ENCODE assay signal across 8 cellular contexts in the genomic region with DNA sequence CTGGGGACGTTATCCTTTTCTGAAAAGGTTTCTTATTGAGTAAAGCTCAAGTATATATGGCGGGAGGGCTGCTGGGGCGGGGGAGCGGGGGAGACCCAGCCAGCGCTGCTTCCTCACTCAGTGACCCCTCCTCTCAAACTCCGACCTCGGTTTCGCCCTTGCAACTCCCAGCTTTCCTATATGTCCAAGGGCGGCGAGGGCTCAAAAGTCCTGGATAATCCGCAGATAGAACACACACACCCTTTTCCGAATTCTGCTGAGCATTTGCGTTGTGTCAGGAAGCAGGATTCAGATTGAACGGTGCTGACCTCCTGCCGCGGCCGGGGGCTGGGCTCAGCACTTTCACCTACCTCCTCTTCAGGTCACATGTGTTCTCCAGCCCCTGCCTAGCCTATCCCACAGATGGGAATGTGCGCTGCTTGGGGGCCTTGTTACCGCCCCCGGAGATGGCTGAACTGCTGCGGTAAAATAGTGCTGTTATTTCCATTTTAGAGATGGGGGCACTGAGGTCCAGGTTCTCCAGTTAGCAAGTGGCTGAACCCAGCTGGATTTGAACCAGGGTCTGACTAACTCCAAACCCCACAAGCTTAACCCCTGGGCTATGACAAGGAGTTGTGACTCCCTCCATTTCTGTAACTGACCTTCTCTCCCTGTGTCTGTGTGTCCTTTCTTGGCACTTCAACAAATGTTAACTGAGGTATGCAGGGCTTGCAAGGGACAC. TPM values are rescaled to one million over a fixed set of nuclear protein-coding genes. Genes with fewer than 3 reads are reported as not detected.
DNase-seq lines count a peak whose midpoint lies in the region; ATAC-seq, FAIRE-seq and TF ChIP-seq lines count a peak whose summit lies in the region.

No MANE protein-coding gene starts in this region.

- H3K4me3 ChIP-seq in keratinocyte (ENCODE audit: control insufficient read depth in 2 of 3, extremely low read depth in 1 of 3, insufficient read depth in 2 of 3, low read depth in 1 of 3, low read length in 3 of 3) (peak overlapping the region; percentile 47 to 94 (median 90)), tibial artery (peak overlapping the region; percentile 93 to 99)

- H3K9me3 Mint-ChIP-seq in activated naive CD4-positive, alpha-beta T cell treated with anti-CD3 and anti-CD28 coated beads for 36 hours, result no peaks in the 10 kb centered on the region
- no peaks in the 10 kb centered on the region for H3K9me3 Mint-ChIP-seq in activated T-helper 1 cell treated with anti-CD3 and anti-CD28 coated beads, Interleukin-12 subunit alpha, Interleukin-12 subunit beta, Interleukin-2, Interleukin-4 antibody, amounts not matched to agents 30 ng/mL and 10 ng/mL and 1 ng/mL, durations not matched to agents 14 hours and 24 hours and 36 hours

- H4K20me1 ChIP-seq in keratinocyte (ENCODE audit: control insufficient read depth, extremely low read depth, insufficient read depth, low read length), result peaks cover 12% of the 10 kb centered on the region

- H3K36me3 ChIP-seq in keratinocyte (ENCODE audit: control insufficient read depth in 2 of 2, extremely low read depth in 1 of 2, insufficient read depth in 2 of 2, low read length in 2 of 2) (no peaks in the 10 kb centered on the region), tibial artery (no peaks in the 10 kb centered on the region)

- H3K9me1 ChIP-seq in keratinocyte (ENCODE audit: control insufficient read depth, extremely low read depth, insufficient read depth, low read length), result no peaks in the 10 kb centered on the region

- H3K27me3 ChIP-seq in keratinocyte (ENCODE audit: control insufficient read depth, extremely low read depth, insufficient read depth, low read length) (no peaks in the 10 kb centered on the region), tibial artery (no peaks in the 10 kb centered on the region)

- H2AFZ ChIP-seq in keratinocyte (ENCODE audit: control insufficient read depth, low read length), result peak overlapping the region; percentile 72

- DNase-seq in activated naive CD4-positive, alpha-beta T cell treated with anti-CD3 and anti-CD28 coated beads for 36 hours, result no peak
- DNase-seq in activated naive CD4-positive, alpha-beta T cell treated with anti-CD3 and anti-CD28 coated beads, Interleukin-2, amount 50 U/mL, for 16 hours, result no peak
- DNase-seq in activated T-helper 1 cell treated with anti-CD3 and anti-CD28 coated beads, Interleukin-12 subunit alpha, Interleukin-12 subunit beta, Interleukin-2, Interleukin-4 antibody, amounts not matched to agents 30 ng/mL and 10 ng/mL and 1 ng/mL, durations not matched to agents 14 hours and 24 hours and 36 hours (ENCODE audit: low spot score), result no peak
- DNase-seq in keratinocyte (ENCODE audit: low read depth, low spot score) (no peak), tibial artery (no peak), GOT3 (lab: John Stamatoyannopoulos, UW) (no peak)

- no peak overlapping the region for H3K27ac Mint-ChIP-seq in activated naive CD4-positive, alpha-beta T cell treated with anti-CD3 and anti-CD28 coated beads for 36 hours
- peak overlapping the region; percentile 69 for H3K27ac Mint-ChIP-seq in activated T-helper 1 cell treated with anti-CD3 and anti-CD28 coated beads, Interleukin-12 subunit alpha, Interleukin-12 subunit beta, Interleukin-2, Interleukin-4 antibody, amounts not matched to agents 30 ng/mL and 10 ng/mL and 1 ng/mL, durations not matched to agents 14 hours and 24 hours and 36 hours

- no peaks in the 10 kb centered on the region for H3K36me3 Mint-ChIP-seq in activated naive CD4-positive, alpha-beta T cell treated with anti-CD3 and anti-CD28 coated beads for 36 hours (ENCODE audit: low read depth)
- H3K36me3 Mint-ChIP-seq in activated T-helper 1 cell treated with anti-CD3 and anti-CD28 coated beads, Interleukin-12 subunit alpha, Interleukin-12 subunit beta, Interleukin-2, Interleukin-4 antibody, amounts not matched to agents 30 ng/mL and 10 ng/mL and 1 ng/mL, durations not matched to agents 14 hours and 24 hours and 36 hours (ENCODE audit: low read depth), result peaks cover 2% of the 10 kb centered on the region

- dilution Hi-C loops in keratinocyte (cut with MboI; ENCODE audit: extremely low pct_ligation_motif_present, low sequenced_read_pairs), result no loop called here

- H3K4me1 ChIP-seq in keratinocyte (ENCODE audit: control insufficient read depth, extremely low read depth, insufficient read depth, low read length) (peaks cover 35% of the 10 kb centered on the region), tibial artery (peaks cover 0 to 34% (median 28%) of the 10 kb centered on the region in 4 donors)

- no peaks in the 10 kb centered on the region for H3K27me3 Mint-ChIP-seq in activated naive CD4-positive, alpha-beta T cell treated with anti-CD3 and anti-CD28 coated beads for 36 hours (ENCODE audit: low read depth)
- peaks cover 2% of the 10 kb centered on the region for H3K27me3 Mint-ChIP-seq in activated T-helper 1 cell treated with anti-CD3 and anti-CD28 coated beads, Interleukin-12 subunit alpha, Interleukin-12 subunit beta, Interleukin-2, Interleukin-4 antibody, amounts not matched to agents 30 ng/mL and 10 ng/mL and 1 ng/mL, durations not matched to agents 14 hours and 24 hours and 36 hours (ENCODE audit: insufficient read depth)

- H3K27ac ChIP-seq in keratinocyte (ENCODE audit: control insufficient read depth, insufficient read depth, low read length) (no peak overlapping the region), tibial artery (peak overlapping the region; percentile 97 to 99)

- TF ChIP-seq CTCF in keratinocyte (optimal IDR thresholded peaks at IDR 0.05 in 1 of 3, IDR thresholded peaks at IDR 0.05 in 1 of 3, conservative IDR thresholded peaks at IDR 0.05 in 1 of 3; ENCODE audit: extremely low read depth in 1 of 3, insufficient read depth in 2 of 3, low read length in 3 of 3) (no peak), tibial artery (IDR thresholded peaks at IDR 0.05) (no peak)

- H3K4me3 Mint-ChIP-seq in activated naive CD4-positive, alpha-beta T cell treated with anti-CD3 and anti-CD28 coated beads for 36 hours, result peak overlapping the region; percentile 85
- H3K4me3 Mint-ChIP-seq in activated T-helper 1 cell treated with anti-CD3 and anti-CD28 coated beads, Interleukin-12 subunit alpha, Interleukin-12 subunit beta, Interleukin-2, Interleukin-4 antibody, amounts not matched to agents 30 ng/mL and 10 ng/mL and 1 ng/mL, durations not matched to agents 14 hours and 24 hours and 36 hours, result peak overlapping the region; percentile 89

- H3K9ac ChIP-seq in keratinocyte (ENCODE audit: control insufficient read depth, extremely low read depth, insufficient read depth, low read length), result no peak overlapping the region

- no peaks in the 10 kb centered on the region for H3K9me3 ChIP-seq in keratinocyte (ENCODE audit: control insufficient read depth, low read depth, low read length)
- H3K9me3 ChIP-seq in tibial artery, result no peaks in the 10 kb centered on the region

- peaks cover 31% of the 10 kb centered on the region for H3K4me1 Mint-ChIP-seq in activated naive CD4-positive, alpha-beta T cell treated with anti-CD3 and anti-CD28 coated beads for 36 hours (ENCODE audit: low read depth)
- H3K4me1 Mint-ChIP-seq in activated T-helper 1 cell treated with anti-CD3 and anti-CD28 coated beads, Interleukin-12 subunit alpha, Interleukin-12 subunit beta, Interleukin-2, Interleukin-4 antibody, amounts not matched to agents 30 ng/mL and 10 ng/mL and 1 ng/mL, durations not matched to agents 14 hours and 24 hours and 36 hours (ENCODE audit: low read depth), result peaks cover 33% of the 10 kb centered on the region

- ATAC-seq in HG03439 (IDR thresholded peaks at IDR 0.05; ENCODE audit: unreplicated experiment), result no peak
- ATAC-seq in HG02678 (IDR thresholded peaks at IDR 0.05; ENCODE audit: unreplicated experiment), result no peak

- intact Hi-C loops in activated naive CD4-positive, alpha-beta T cell treated with anti-CD3 and anti-CD28 coated beads for 36 hours (cut with micrococcal nuclease), result loop anchor here (1.0 to 5.0 kb wide), 2 partner anchors 168 to 212 kb away; partner anchors contain the start of genes GPR3 and STX12
- intact Hi-C loops in activated T-helper 1 cell treated with anti-CD3 and anti-CD28 coated beads, Interleukin-12 subunit alpha, Interleukin-12 subunit beta, Interleukin-2, Interleukin-4 antibody, amounts not matched to agents 30 ng/mL and 10 ng/mL and 1 ng/mL, durations not matched to agents 14 hours and 24 hours and 36 hours (cut with micrococcal nuclease), result loop anchor here (1.0 to 5.0 kb wide), 7 partner anchors 36 to 682 kb away; partner anchors contain the start of genes FAM76A, NUDC, STX12 and TMEM222
- intact Hi-C loops in tibial artery (cut with DNase I; ENCODE audit: low total_unique reads), result loop anchor here (2.0 to 10.0 kb wide), 4 partner anchors 47 to 300 kb away; no protein-coding TSS in a partner anchor

- CTCF ChIA-PET in activated naive CD4-positive, alpha-beta T cell treated with anti-CD3 and anti-CD28 coated beads for 36 hours (lab: Charles Lee), result interaction anchor here (0.7 to 6.7 kb wide), 18 partner anchors 8 to 305 kb away, joined by 3 to 263 read pairs (median 8); partner anchors contain the start of gene IFI6

- peak overlapping the region; percentile 62 for H3K4me2 ChIP-seq in keratinocyte (ENCODE audit: control insufficient read depth, extremely low read depth, insufficient read depth, low read depth, low read length)

- no peak for FAIRE-seq in keratinocyte (lab: Jason Lieb, UNC)

- H3K79me2 ChIP-seq in keratinocyte (ENCODE audit: control insufficient read depth, insufficient read depth, low read length), result peaks cover 33% of the 10 kb centered on the region

RNA-seq across cellular contexts. Expression of gene AHDC1, which starts 0.8 kb away (rescaled TPM):
- 10 to 100 TPM in 1 of 2 experiments, 1 to 10 TPM in 1; 7.7 to 10.1 TPM for total RNA-seq in activated naive CD4-positive, alpha-beta T cell treated with anti-CD3 and anti-CD28 coated beads for 36 hours
- total RNA-seq in activated T-helper 1 cell treated with anti-CD3 and anti-CD28 coated beads, Interleukin-12 subunit alpha, Interleukin-12 subunit beta, Interleukin-2, Interleukin-4 antibody, amounts not matched to agents 30 ng/mL and 10 ng/mL and 1 ng/mL, durations not matched to agents 14 hours and 24 hours and 36 hours, result 33.7 and 33.9 TPM in 2 replicates
- polyA plus RNA-seq in keratinocyte, result 3.9 to 4.2 TPM (median 4.1 TPM) in 3 replicates
- 7.2 TPM for polyA plus RNA-seq in keratinocyte (2011; ENCODE audit: low read depth)
- 3.6 and 5.3 TPM in 2 replicates for polyA plus RNA-seq in keratinocyte (2011; cell fraction: cytosol; rRNA removed)
- 24.5 and 32.9 TPM in 2 replicates for polyA plus RNA-seq in keratinocyte (2011; cell fraction: nucleus; rRNA removed)
- 13.6 and 18.7 TPM in 2 replicates for polyA plus RNA-seq in keratinocyte (2012; ENCODE audit: low replicate concordance)
- 7.9 to 15.7 TPM (median 10.4 TPM) in 3 replicates for polyA minus RNA-seq in keratinocyte
- 8.8 TPM for polyA minus RNA-seq in keratinocyte (2011; cell fraction: cytosol; rRNA and poly(A)+ RNA removed)
- 19.1 and 26.2 TPM in 2 replicates for polyA minus RNA-seq in keratinocyte (2011; cell fraction: nucleus; rRNA and poly(A)+ RNA removed)

RNA-seq across cellular contexts. Expression of gene FGR, which starts 30.2 kb away (rescaled TPM):
- under 1 TPM; 0.10 to 0.14 TPM for total RNA-seq in activated naive CD4-positive, alpha-beta T cell treated with anti-CD3 and anti-CD28 coated beads for 36 hours
- 0.21 and 0.27 TPM in 2 replicates for total RNA-seq in activated T-helper 1 cell treated with anti-CD3 and anti-CD28 coated beads, Interleukin-12 subunit alpha, Interleukin-12 subunit beta, Interleukin-2, Interleukin-4 antibody, amounts not matched to agents 30 ng/mL and 10 ng/mL and 1 ng/mL, durations not matched to agents 14 hours and 24 hours and 36 hours
- 0.04 to 0.17 TPM in 2 of 3 replicates, not detected in the other for polyA plus RNA-seq in keratinocyte
- polyA plus RNA-seq in keratinocyte (2011; ENCODE audit: low read depth), result 0.24 TPM
- 0.04 and 0.06 TPM in 2 replicates for polyA plus RNA-seq in keratinocyte (2011; cell fraction: cytosol; rRNA removed)
- not detected in 2 replicates for polyA plus RNA-seq in keratinocyte (2011; cell fraction: nucleus; rRNA removed)
- polyA plus RNA-seq in keratinocyte (2012; ENCODE audit: low replicate concordance), result 0.06 TPM in 1 of 2 replicates, not detected in the other
- polyA minus RNA-seq in keratinocyte, result not detected in 3 replicates
- polyA minus RNA-seq in keratinocyte (2011; cell fraction: cytosol; rRNA and poly(A)+ RNA removed), result not detected
- not detected in 2 replicates for polyA minus RNA-seq in keratinocyte (2011; cell fraction: nucleus; rRNA and poly(A)+ RNA removed)
